8 cellular contexts compared by ENCODE assay signal in genomic region chr1:43978551-43979260, GRCh38. TPM values are rescaled to one million over a fixed set of nuclear protein-coding genes. Genes with fewer than 3 reads are reported as not detected.
DNase-seq lines count a peak whose midpoint lies in the region; ATAC-seq and TF ChIP-seq lines count a peak whose summit lies in the region.

Gene B4GALT2, plus strand, starts transcription at chr1:43979210. Its CDS starts 1,951 bp downstream, at chr1:43981161.

- peak within 1 kb of the TSS in 1 of 2 donors; percentile 60 for H3K27ac Mint-ChIP-seq in natural killer cell

- peaks cover 47% of the 10 kb centered on the region for H3K4me1 Mint-ChIP-seq in activated T-cell treated with anti-CD3 and anti-CD28 coated beads, Interleukin-2, amount 50 U/mL, for 4 hours (ENCODE audit: low read depth)
- peaks cover 35 to 70% of the 10 kb centered on the region in 2 donors for H3K4me1 Mint-ChIP-seq in natural killer cell

- DNase-seq in NCI-H1417 (lab: John Stamatoyannopoulos, UW) (peak; percentile 50 to 67 (median 56)), NCI-H1417 treated with DMSO at 0.1 percent for 48 hours (lab: John Stamatoyannopoulos, UW) (no peak), NCI-H2029 (lab: John Stamatoyannopoulos, UW) (peak; percentile 58), fibroblast of peridontal ligament (ENCODE audit: extremely low read depth) (peak; percentile 13), natural killer cell (peak; percentile 53), ureter (ENCODE audit: low spot score) (peak; percentile 43)
- peak; percentile 24 for DNase-seq in activated T-cell treated with anti-CD3 and anti-CD28 coated beads, Interleukin-2, amount 50 U/mL, for 4 hours

- H3K27me3 Mint-ChIP-seq in activated T-cell treated with anti-CD3 and anti-CD28 coated beads, Interleukin-2, amount 50 U/mL, for 4 hours (ENCODE audit: low read depth) = no peaks in the 10 kb centered on the region
- H3K27me3 Mint-ChIP-seq in natural killer cell (ENCODE audit: low read depth in 2 of 2) = no peaks in the 10 kb centered on the region

- peak within 1 kb of the TSS; percentile 88 for H3K4me3 Mint-ChIP-seq in activated T-cell treated with anti-CD3 and anti-CD28 coated beads, Interleukin-2, amount 50 U/mL, for 4 hours
- H3K4me3 Mint-ChIP-seq in natural killer cell = peak within 1 kb of the TSS; percentile 90

- intact Hi-C loops in natural killer cell (cut with micrococcal nuclease) = no loop called here

- no peak for TF ChIP-seq CTCF in natural killer cell (IDR thresholded peaks at IDR 0.05)

- H3K36me3 Mint-ChIP-seq in activated T-cell treated with anti-CD3 and anti-CD28 coated beads, Interleukin-2, amount 50 U/mL, for 4 hours (ENCODE audit: insufficient read depth) = peaks cover 22% of the 10 kb centered on the region
- peaks cover 9% of the 10 kb centered on the region for H3K36me3 Mint-ChIP-seq in natural killer cell

- ATAC-seq in activated T-cell treated with anti-CD3 and anti-CD28 coated beads, Interleukin-2, amount 50 U/mL, for 4 hours = peak in 1 of 2 donors; percentile 18
- ATAC-seq in natural killer cell (peak in 2 of 3 donors; percentile 28 to 32), GM18517 (IDR thresholded peaks at IDR 0.05; ENCODE audit: unreplicated experiment) (no peak)

- no peaks in the 10 kb centered on the region for H3K9me3 Mint-ChIP-seq in activated T-cell treated with anti-CD3 and anti-CD28 coated beads, Interleukin-2, amount 50 U/mL, for 4 hours
- H3K9me3 Mint-ChIP-seq in natural killer cell = no peaks in the 10 kb centered on the region

RNA-seq across cellular contexts. Expression of gene B4GALT2, which starts in this region (rescaled TPM):
- total RNA-seq in activated T-cell treated with anti-CD3 and anti-CD28 coated beads, Interleukin-2, amount 50 U/mL, for 4 hours = 10 to 100 TPM; 32.1 to 35.1 (median 33.7) TPM
- total RNA-seq in natural killer cell (1 to 10 TPM; 1.5 to 5.5 (median 2.2) TPM), ureter (39.7 TPM)
